ENCODE assay signal across 3 cellular contexts in the genomic region with DNA sequence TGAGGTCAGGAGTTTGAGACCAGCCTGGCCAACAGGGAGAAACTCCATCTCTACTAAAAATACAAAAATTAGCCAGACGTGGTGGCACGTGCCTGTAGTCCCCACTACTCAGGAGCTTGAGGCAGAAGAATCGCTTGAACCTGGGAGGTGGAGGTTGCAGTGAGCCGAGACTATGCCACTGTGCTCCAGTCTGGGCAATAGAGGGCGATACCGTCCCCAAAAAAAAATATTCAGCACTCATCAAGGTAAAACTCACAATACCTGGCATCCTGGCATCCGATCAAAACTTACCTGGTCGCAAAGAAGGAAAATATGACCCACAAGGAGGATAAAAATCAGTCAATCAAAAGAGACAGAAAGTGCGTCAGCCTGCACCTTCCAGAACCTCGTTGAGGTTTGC. TPM values are rescaled to one million over a fixed set of nuclear protein-coding genes. Genes with fewer than 3 reads are reported as not detected.
"Had no signal": no experiment of that assay in that cellular context is flagged by ENCODE, and none has a peak within 500 bp of the region (broad histone marks: within the 10 kb centered on the region; RNA-seq: fewer than 3 reads in every experiment).

No MANE protein-coding gene starts in this region.

RNA-seq across cellular contexts. Expression of gene FGF18, which starts 48.6 kb away (rescaled TPM):
- total RNA-seq: left lobe of liver had no signal
- polyA plus RNA-seq: mammary epithelial cell; naive thymus-derived CD8-positive, alpha-beta T cell had no signal
